In the genomic region with DNA sequence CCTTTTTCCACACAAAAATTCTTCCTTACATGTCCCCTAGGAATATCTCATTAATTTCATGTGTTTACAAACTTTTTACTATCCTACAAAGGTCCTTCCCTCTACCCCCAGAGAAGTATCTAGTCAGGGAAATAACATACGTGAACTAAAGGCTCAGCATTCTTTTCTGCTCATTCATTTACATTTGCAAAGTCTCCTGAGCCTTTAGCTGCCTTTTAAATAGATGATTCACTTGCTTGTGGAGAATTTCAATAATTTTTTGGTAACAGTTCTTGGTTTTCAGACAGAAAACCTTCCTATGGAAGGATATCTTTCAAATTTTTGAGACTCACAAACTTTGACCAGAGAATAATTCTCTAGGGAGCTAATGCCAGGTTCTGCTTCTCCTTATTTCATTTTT, we compare ENCODE assay signal across 1 cellular context.
TF ChIP-seq lines count a peak whose summit lies in the region.

No MANE protein-coding gene starts in this region.

TF ChIP-seq in IMR-90, 13 proteins besides CTCF, POLR2A, EP300 and RAD21 (continued from another document):
- TF ChIP-seq, protein P1, sequence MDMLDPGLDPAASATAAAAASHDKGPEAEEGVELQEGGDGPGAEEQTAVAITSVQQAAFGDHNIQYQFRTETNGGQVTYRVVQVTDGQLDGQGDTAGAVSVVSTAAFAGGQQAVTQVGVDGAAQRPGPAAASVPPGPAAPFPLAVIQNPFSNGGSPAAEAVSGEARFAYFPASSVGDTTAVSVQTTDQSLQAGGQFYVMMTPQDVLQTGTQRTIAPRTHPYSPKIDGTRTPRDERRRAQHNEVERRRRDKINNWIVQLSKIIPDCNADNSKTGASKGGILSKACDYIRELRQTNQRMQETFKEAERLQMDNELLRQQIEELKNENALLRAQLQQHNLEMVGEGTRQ (IDR thresholded peaks at IDR 0.05; ENCODE audit: low read depth, low read length), result no peak
- TF ChIP-seq SMC3 (IDR thresholded peaks at IDR 0.05; ENCODE audit: low read depth, low read length) (0 out of 2 replicates have a peak, but pooled peaks have one; percentile 2), CEBPB (IDR thresholded peaks at IDR 0.05; ENCODE audit: low read depth, low read length) (no peak), MAFK (IDR thresholded peaks at IDR 0.05; ENCODE audit: low read depth, low read length) (peak; percentile 8; the same call in 1 of the 2 replicates), CHD1 (IDR thresholded peaks at IDR 0.05; ENCODE audit: low read depth, low read length) (no peak), NFE2L2 (IDR thresholded peaks at IDR 0.05; ENCODE audit: low read depth, low read length) (no peak), RFX5 (IDR thresholded peaks at IDR 0.05; ENCODE audit: low read depth, low read length) (no peak)
- TF ChIP-seq, protein P2, sequence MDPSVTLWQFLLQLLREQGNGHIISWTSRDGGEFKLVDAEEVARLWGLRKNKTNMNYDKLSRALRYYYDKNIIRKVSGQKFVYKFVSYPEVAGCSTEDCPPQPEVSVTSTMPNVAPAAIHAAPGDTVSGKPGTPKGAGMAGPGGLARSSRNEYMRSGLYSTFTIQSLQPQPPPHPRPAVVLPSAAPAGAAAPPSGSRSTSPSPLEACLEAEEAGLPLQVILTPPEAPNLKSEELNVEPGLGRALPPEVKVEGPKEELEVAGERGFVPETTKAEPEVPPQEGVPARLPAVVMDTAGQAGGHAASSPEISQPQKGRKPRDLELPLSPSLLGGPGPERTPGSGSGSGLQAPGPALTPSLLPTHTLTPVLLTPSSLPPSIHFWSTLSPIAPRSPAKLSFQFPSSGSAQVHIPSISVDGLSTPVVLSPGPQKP (IDR thresholded peaks at IDR 0.05; ENCODE audit: borderline replicate concordance, low read depth, low read length), result no peak
